Comparison of ENCODE assay signal across 9 cellular contexts in the genomic region with DNA sequence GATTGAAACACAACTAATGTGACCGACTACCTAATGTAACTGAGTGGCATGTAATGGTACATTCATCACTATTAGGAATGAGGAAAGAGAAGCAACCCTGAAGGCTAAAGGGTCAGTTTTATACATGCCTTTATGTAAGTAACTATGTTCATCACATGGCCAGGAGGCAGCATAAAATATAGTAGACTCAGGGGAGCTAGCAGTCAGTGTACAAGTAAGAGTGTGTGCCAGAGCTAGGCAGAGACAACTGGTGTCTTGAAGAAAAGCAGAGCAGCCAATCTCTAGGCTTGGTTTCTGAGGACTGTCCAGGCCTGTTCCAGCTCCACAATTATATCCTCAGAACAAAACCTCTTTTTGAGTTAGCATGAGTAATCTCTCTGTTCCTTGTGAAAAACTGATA. TPM values are rescaled to one million over a fixed set of nuclear protein-coding genes. Genes with fewer than 3 reads are reported as not detected.
A peak's percentile ranks its signal among the peaks of the same experiment; 100 is the strongest.
DNase-seq lines count a peak whose midpoint lies in the region; ATAC-seq, FAIRE-seq and TF ChIP-seq lines count a peak whose summit lies in the region.
"Had no signal": no experiment of that assay in that cellular context is flagged by ENCODE, and none has a peak within 500 bp of the region (broad histone marks: within the 10 kb centered on the region; RNA-seq: fewer than 3 reads in every experiment).

No MANE protein-coding gene starts in this region.

- H3K27ac ChIP-seq in CD8-positive, alpha-beta T cell (ENCODE audit: low read depth, low read length) = no peak overlapping the region
- H3K27ac ChIP-seq in pancreas (no peak overlapping the region), PC-9 (no peak overlapping the region)

- no peak overlapping the region for H3K4me2 ChIP-seq in PC-9

- no peak overlapping the region for H3K4me3 ChIP-seq in CD8-positive, alpha-beta T cell (ENCODE audit: low read depth, low read length)
- H3K4me3 ChIP-seq in pancreas (no peak overlapping the region), PC-9 (no peak overlapping the region)

- CTCF ChIA-PET in CD8-positive, alpha-beta T cell (lab: Charles Lee) = interaction anchor here (0.6 to 1.0 kb wide), 2 partner anchors 10 to 37 kb away, joined by 3 read pairs; no protein-coding TSS in a partner anchor
- CTCF ChIA-PET in PC-9 (lab: Charles Lee) = interaction anchor here (0.6 kb wide), 1 partner anchor 221 kb away, joined by 7 read pairs; no protein-coding TSS in a partner anchor

- 69 to 75% methylated on average over 1 of the region's 1 CpG for WGBS in pancreas, 2 donors

- H3K9me3 Mint-ChIP-seq in CD8-positive, alpha-beta T cell = no peaks in the 10 kb centered on the region
- peaks cover 1% of the 10 kb centered on the region for H3K9me3 Mint-ChIP-seq in T-helper 2 cell treated with Interferon-gamma antibody and Interleukin-4, amounts not matched to agents 5 μg/mL and 100 μg/mL, for 36 hours

- H3K27me3 Mint-ChIP-seq in CD8-positive, alpha-beta T cell (ENCODE audit: low read depth) = no peaks in the 10 kb centered on the region
- no peaks in the 10 kb centered on the region for H3K27me3 Mint-ChIP-seq in T-helper 2 cell treated with Interferon-gamma antibody and Interleukin-4, amounts not matched to agents 5 μg/mL and 100 μg/mL, for 36 hours (ENCODE audit: low read depth)

- H3K9me2 ChIP-seq in PC-9 (ENCODE audit: insufficient read depth) = no peaks in the 10 kb centered on the region

- no peaks in the 10 kb centered on the region for H3K36me3 ChIP-seq in CD8-positive, alpha-beta T cell (ENCODE audit: insufficient read depth, low read length)
- H3K36me3 ChIP-seq in pancreas = no peaks in the 10 kb centered on the region
- peaks cover 13% of the 10 kb centered on the region; the same call in 1 of the 2 replicates for H3K36me3 ChIP-seq in PC-9 (ENCODE audit: low read depth)

- H3F3A ChIP-seq in PC-9 (ENCODE audit: insufficient read depth, low read depth) = peaks cover 3% of the 10 kb centered on the region; the same call in 1 of the 2 replicates

- H4K20me1 ChIP-seq in PC-9 (ENCODE audit: insufficient read depth) = peaks cover 33% of the 10 kb centered on the region

- peak; percentile 47 for ATAC-seq in CD8-positive, alpha-beta T cell
- peak in 3 of 4 donors; percentile 19 to 44 (median 36) for ATAC-seq in pancreas
- no peak for ATAC-seq in GM21825 (IDR thresholded peaks at IDR 0.05; ENCODE audit: unreplicated experiment)
- no peak for ATAC-seq in HG02759 (IDR thresholded peaks at IDR 0.05; ENCODE audit: unreplicated experiment)

- H3K4me1 ChIP-seq in CD8-positive, alpha-beta T cell (ENCODE audit: insufficient read depth, low read length) = peaks cover 37% of the 10 kb centered on the region
- peaks cover 8 to 18% (median 14%) of the 10 kb centered on the region in 3 donors for H3K4me1 ChIP-seq in pancreas
- 0 out of 2 replicates have a peak, but pooled peaks cover 5% of the 10 kb centered on the region for H3K4me1 ChIP-seq in PC-9 (replicated peaks; ENCODE audit: insufficient read depth)

- peak overlapping the region; percentile 79 for H3K27ac Mint-ChIP-seq in CD8-positive, alpha-beta T cell
- H3K27ac Mint-ChIP-seq in T-helper 2 cell treated with Interferon-gamma antibody and Interleukin-4, amounts not matched to agents 5 μg/mL and 100 μg/mL, for 36 hours = peak overlapping the region; percentile 75

- peak overlapping the region; percentile 20 for H3K4me3 Mint-ChIP-seq in CD8-positive, alpha-beta T cell
- peak overlapping the region; percentile 72 for H3K4me3 Mint-ChIP-seq in T-helper 2 cell treated with Interferon-gamma antibody and Interleukin-4, amounts not matched to agents 5 μg/mL and 100 μg/mL, for 36 hours

- POLR2A ChIA-PET in CD8-positive, alpha-beta T cell (lab: Charles Lee) = interaction anchor here (1.3 kb wide), 2 partner anchors 18 to 19 kb away, joined by 4 to 8 read pairs; a partner anchor contains a TSS
- POLR2A ChIA-PET in PC-9 (lab: Charles Lee; ENCODE audit: unreplicated experiment) = no interaction called here

- TF ChIP-seq CTCF in CD8-positive, alpha-beta T cell (IDR thresholded peaks at IDR 0.05) = no peak
- TF ChIP-seq CTCF in pancreas (IDR thresholded peaks at IDR 0.05) (no peak), PC-9 (conservative IDR thresholded peaks at IDR 0.05) (no peak)

- H3K9me3 ChIP-seq in CD8-positive, alpha-beta T cell (ENCODE audit: low read length) = no peaks in the 10 kb centered on the region
- H3K9me3 ChIP-seq in pancreas = no peaks in the 10 kb centered on the region
- H3K9me3 ChIP-seq in PC-9 (ENCODE audit: insufficient read depth, low read depth) = no peaks in the 10 kb centered on the region

- DNase-seq in CD8-positive, alpha-beta T cell = no peak
- no peak for DNase-seq in T-helper 2 cell treated with Interferon-gamma antibody and Interleukin-4, amounts not matched to agents 5 μg/mL and 100 μg/mL, for 36 hours (ENCODE audit: low spot score)
- DNase-seq in fibroblast of peridontal ligament (ENCODE audit: extremely low read depth) (peak; percentile 22), pancreas (no peak), NCI-H2171 treated with DMSO at 0.1 percent for 48 hours (lab: John Stamatoyannopoulos, UW) (no peak), PC-9 (no peak)
- DNase-seq: NCI-H1694 had no signal

- intact Hi-C loops in CD8-positive, alpha-beta T cell (cut with DNase I, micrococcal nuclease) = loop anchor here in 1 of 2 experiments (2.0 to 5.0 kb wide), 2 partner anchors 14 to 35 kb away; no protein-coding TSS in a partner anchor
- intact Hi-C loops in pancreas (cut with DNase I) (no loop called here), PC-9 (cut with micrococcal nuclease; ENCODE audit: unreplicated experiment) (no loop called here)

- H3K4me1 Mint-ChIP-seq in CD8-positive, alpha-beta T cell (ENCODE audit: low read depth) = peaks cover 84% of the 10 kb centered on the region
- H3K4me1 Mint-ChIP-seq in T-helper 2 cell treated with Interferon-gamma antibody and Interleukin-4, amounts not matched to agents 5 μg/mL and 100 μg/mL, for 36 hours (ENCODE audit: low read depth) = peaks cover 69% of the 10 kb centered on the region

- FAIRE-seq in pancreas (lab: Jason Lieb, UNC) = no peak

- no peak overlapping the region for H2AFZ ChIP-seq in PC-9

- peaks cover 99% of the 10 kb centered on the region for H3K79me2 ChIP-seq in PC-9 (ENCODE audit: low read depth)

- peaks cover 24% of the 10 kb centered on the region for H3K36me3 Mint-ChIP-seq in CD8-positive, alpha-beta T cell
- H3K36me3 Mint-ChIP-seq in T-helper 2 cell treated with Interferon-gamma antibody and Interleukin-4, amounts not matched to agents 5 μg/mL and 100 μg/mL, for 36 hours (ENCODE audit: low read depth) = peaks cover 38% of the 10 kb centered on the region

- no peaks in the 10 kb centered on the region for H3K27me3 ChIP-seq in CD8-positive, alpha-beta T cell (ENCODE audit: insufficient read depth, low read length)
- H3K27me3 ChIP-seq in pancreas (no peaks in the 10 kb centered on the region), PC-9 (ENCODE audit: insufficient read depth, low read depth) (no peaks in the 10 kb centered on the region)

- BruUV-seq in PC-9 (replicated peaks; lab: Mats Ljungman, UMichigan) = no TSS peak

RNA-seq across cellular contexts. Expression of a gene that starts 18.1 kb away (rescaled TPM):
- 10 to 100 TPM; 70.9 to 72.4 TPM for total RNA-seq in CD8-positive, alpha-beta T cell
- total RNA-seq in pancreas (10 to 100 TPM; 35.2 to 71.2 (median 55.5) TPM), PC-9 (2021) (90.9 and 97.0 TPM in 2 replicates)
- polyA plus RNA-seq in pancreas = 10 to 100 TPM in 1 of 2 donors, 1 to 10 TPM in 1; 8.7 to 18.1 TPM

Comparison
In these comparisons a context has a peak if more than half of its experiments do, and no peak if none do; other contexts are left out.
1. ATAC-seq: peak in CD8-positive, alpha-beta T cell (single experiment) and pancreas (3 of 4); none in GM21825 (single experiment) and HG02759 (single experiment).